26 cellular contexts compared by ENCODE assay signal in the genomic region with DNA sequence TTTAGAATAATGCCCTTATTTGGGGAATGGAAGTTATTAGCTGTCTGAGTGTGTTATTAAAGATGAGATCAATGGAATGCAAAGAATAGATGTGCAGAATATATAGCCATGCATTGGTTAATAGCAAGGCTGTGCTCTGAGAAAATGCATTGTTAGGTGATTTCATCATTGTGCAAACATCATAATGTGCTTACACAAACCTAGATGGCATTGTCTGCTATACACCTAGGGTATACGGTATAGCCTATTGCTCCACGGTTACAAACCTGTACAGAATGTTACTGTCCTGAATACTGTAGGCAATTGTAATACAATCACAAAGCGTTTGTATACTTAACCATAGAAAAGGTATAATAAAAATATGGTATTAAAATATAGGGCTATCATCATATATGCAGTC. TPM values are rescaled to one million over a fixed set of nuclear protein-coding genes. Genes with fewer than 3 reads are reported as not detected.
"Had no signal": no experiment of that assay in that cellular context is flagged by ENCODE, and none has a peak within 500 bp of the region (broad histone marks: within the 10 kb centered on the region; RNA-seq: fewer than 3 reads in every experiment).

No MANE protein-coding gene starts in this region.

- ATAC-seq: activated T-cell treated with anti-CD3 and anti-CD28 coated beads, Interleukin-2, amount 50 U/mL, for 72 hours; left lobe of liver; stimulated activated naive B cell treated with anti-CD40 and anti-IgM and Interleukin-4, amounts not matched to agents 10 μg/mL and 1 μg/mL and 100 μg/mL, for 72 hours had no signal

- H3K9me3 Mint-ChIP-seq: endodermal cell; nephron; stimulated activated naive B cell treated with anti-CD40 and anti-IgM and Interleukin-4, amounts not matched to agents 10 μg/mL and 1 μg/mL and 100 μg/mL, for 72 hours had no signal

- H3K4me3 ChIP-seq: colonic mucosa, lung, spleen, thoracic aorta, upper lobe of left lung had no signal

- H2AFZ ChIP-seq: parathyroid adenoma had no signal

- H3K4me1 ChIP-seq: parathyroid adenoma, spleen, upper lobe of left lung had no signal

- H3K4me1 Mint-ChIP-seq: central memory CD8-positive, alpha-beta T cell; stimulated activated naive B cell treated with anti-CD40 and anti-IgM and Interleukin-4, amounts not matched to agents 10 μg/mL and 1 μg/mL and 100 μg/mL, for 72 hours had no signal

- H3K36me3 Mint-ChIP-seq: mesothelial cell of epicardium; stimulated activated naive B cell treated with anti-CD40 and anti-IgM and Interleukin-4, amounts not matched to agents 10 μg/mL and 1 μg/mL and 100 μg/mL, for 72 hours had no signal

- H3K9ac ChIP-seq: parathyroid adenoma had no signal

- H3K36me3 ChIP-seq: brain microvascular endothelial cell, colonic mucosa, spleen, thoracic aorta, upper lobe of left lung had no signal

- DNase-seq: activated CD4-positive, alpha-beta T cell treated with anti-CD3 and anti-CD28 coated beads for 1 hour; activated CD4-positive, alpha-beta T cell treated with anti-CD3 and anti-CD28 coated beads, Interleukin-2, amount 50 U/mL, for 4 hours; activated effector memory CD4-positive, alpha-beta T cell treated with anti-CD3 and anti-CD28 coated beads, Interleukin-2, amount 50 U/mL, for 16 hours; activated naive CD4-positive, alpha-beta T cell treated with anti-CD3 and anti-CD28 coated beads, Interleukin-2, amount 50 U/mL, for 16 hours; activated T-cell treated with anti-CD3 and anti-CD28 coated beads, Interleukin-2, amount 50 U/mL, for 72 hours; aorta; brain microvascular endothelial cell; colonic mucosa; endodermal cell; erythroblast; foreskin melanocyte; glutamatergic neuron; hypothalamus; islet precursor cell; spleen; stimulated activated naive B cell treated with anti-CD40 and anti-IgM and Interleukin-4, amounts not matched to agents 10 μg/mL and 1 μg/mL and 100 μg/mL, for 72 hours; upper lobe of left lung had no signal

- H3K79me2 ChIP-seq: parathyroid adenoma had no signal

- H3K9me3 ChIP-seq: colonic mucosa, spleen, thoracic aorta, upper lobe of left lung had no signal

- H3K27me3 Mint-ChIP-seq: central memory CD8-positive, alpha-beta T cell; stimulated activated naive B cell treated with anti-CD40 and anti-IgM and Interleukin-4, amounts not matched to agents 10 μg/mL and 1 μg/mL and 100 μg/mL, for 72 hours had no signal

- H3K27me3 ChIP-seq: brain microvascular endothelial cell, colonic mucosa, spleen, upper lobe of left lung had no signal

- H3K4me3 Mint-ChIP-seq: activated T-cell treated with anti-CD3 and anti-CD28 coated beads, Interleukin-2, amount 50 U/mL, for 72 hours; central memory CD8-positive, alpha-beta T cell; endodermal cell; mesothelial cell of epicardium; nephron; stimulated activated naive B cell treated with anti-CD40 and anti-IgM and Interleukin-4, amounts not matched to agents 10 μg/mL and 1 μg/mL and 100 μg/mL, for 72 hours had no signal

- H3K27ac ChIP-seq: brain microvascular endothelial cell, colonic mucosa, parathyroid adenoma, spleen, thoracic aorta, upper lobe of left lung, VCaP had no signal

- H3K27ac Mint-ChIP-seq: activated T-cell treated with anti-CD3 and anti-CD28 coated beads, Interleukin-2, amount 50 U/mL, for 72 hours; endodermal cell; mesothelial cell of epicardium; nephron; stimulated activated naive B cell treated with anti-CD40 and anti-IgM and Interleukin-4, amounts not matched to agents 10 μg/mL and 1 μg/mL and 100 μg/mL, for 72 hours had no signal

RNA-seq across cellular contexts. Expression of gene SLC5A12, which starts 25.5 kb away (rescaled TPM):
- total RNA-seq: activated CD8-positive, alpha-beta memory T cell treated with anti-CD3 and anti-CD28 coated beads for 36 hours; activated T-cell treated with anti-CD3 and anti-CD28 coated beads, Interleukin-2, amount 50 U/mL, for 72 hours; aorta; upper lobe of left lung had no signal
- polyA plus RNA-seq: lung had no signal
